ENCODE assay signal across 8 cellular contexts in genomic region chr20:51801220-51801991, GRCh38. TPM values are rescaled to one million over a fixed set of nuclear protein-coding genes. Genes with fewer than 3 reads are reported as not detected.
DNase-seq lines count a peak whose midpoint lies in the region; ATAC-seq, FAIRE-seq and TF ChIP-seq lines count a peak whose summit lies in the region.

No MANE protein-coding gene starts in this region.

- H3K27me3 Mint-ChIP-seq in activated naive CD4-positive, alpha-beta T cell treated with anti-CD3 and anti-CD28 coated beads, Interleukin-2, amount 50 U/mL, for 24 hours = peaks cover 37% of the 10 kb centered on the region
- H3K27me3 Mint-ChIP-seq in central memory CD8-positive, alpha-beta T cell = peaks cover 77% of the 10 kb centered on the region

- no peak for DNase-seq in activated naive CD4-positive, alpha-beta T cell treated with anti-CD3 and anti-CD28 coated beads, Interleukin-2, amount 50 U/mL, for 16 hours
- no peak for DNase-seq in central memory CD8-positive, alpha-beta T cell (ENCODE audit: low spot score in 2 of 2)
- DNase-seq in lung (ENCODE audit: low spot score) (no peak), HCEC 1CT (no peak), SW480 (ENCODE audit: low spot score) (no peak), small intestine (no peak)

- H3K36me3 Mint-ChIP-seq in activated naive CD4-positive, alpha-beta T cell treated with anti-CD3 and anti-CD28 coated beads, Interleukin-2, amount 50 U/mL, for 24 hours = no peaks in the 10 kb centered on the region
- peaks cover 2% of the 10 kb centered on the region for H3K36me3 Mint-ChIP-seq in central memory CD8-positive, alpha-beta T cell (ENCODE audit: insufficient read depth)

- no peaks in the 10 kb centered on the region for H3K9me3 Mint-ChIP-seq in activated naive CD4-positive, alpha-beta T cell treated with anti-CD3 and anti-CD28 coated beads, Interleukin-2, amount 50 U/mL, for 24 hours
- H3K9me3 Mint-ChIP-seq in central memory CD8-positive, alpha-beta T cell = no peaks in the 10 kb centered on the region

- H3K9me3 ChIP-seq in lung (ENCODE audit: control insufficient read depth in 2 of 2, insufficient read depth in 1 of 2, low read length in 1 of 2) (no peaks in the 10 kb centered on the region), small intestine (ENCODE audit: control insufficient read depth, low read depth) (no peaks in the 10 kb centered on the region)

- H3K4me1 ChIP-seq in lung (ENCODE audit: control insufficient read depth in 2 of 2, insufficient read depth in 2 of 2, low read length in 2 of 2) (peaks cover 7 to 9% of the 10 kb centered on the region in 2 donors), small intestine (ENCODE audit: control insufficient read depth in 2 of 2, insufficient read depth in 1 of 2, low read depth in 1 of 2, low read length in 1 of 2) (peaks cover 2 to 3% of the 10 kb centered on the region in 2 donors)

- H3K4me1 Mint-ChIP-seq in activated naive CD4-positive, alpha-beta T cell treated with anti-CD3 and anti-CD28 coated beads, Interleukin-2, amount 50 U/mL, for 24 hours = peaks cover 12% of the 10 kb centered on the region
- H3K4me1 Mint-ChIP-seq in central memory CD8-positive, alpha-beta T cell = peaks cover 5% of the 10 kb centered on the region

- no peaks in the 10 kb centered on the region for H3K27me3 ChIP-seq in lung (ENCODE audit: control insufficient read depth, insufficient read depth)
- peaks cover 0 to 6% of the 10 kb centered on the region in 2 donors for H3K27me3 ChIP-seq in small intestine (ENCODE audit: control insufficient read depth in 2 of 2, insufficient read depth in 2 of 2, low read length in 2 of 2)

- FAIRE-seq in small intestine (lab: Jason Lieb, UNC) = no peak

- H3K27ac Mint-ChIP-seq in activated naive CD4-positive, alpha-beta T cell treated with anti-CD3 and anti-CD28 coated beads, Interleukin-2, amount 50 U/mL, for 24 hours = no peak overlapping the region
- H3K27ac Mint-ChIP-seq in central memory CD8-positive, alpha-beta T cell (ENCODE audit: low read depth) = no peak overlapping the region

- ATAC-seq in central memory CD8-positive, alpha-beta T cell (replicated peaks; ENCODE audit: extremely low read depth, poor library complexity, severe bottlenecking) = no peak
- no peak for ATAC-seq in lung (ENCODE audit: insufficient read depth, low FRiP score)
- ATAC-seq in GM18520 (IDR thresholded peaks at IDR 0.05; ENCODE audit: unreplicated experiment) = no peak

- WGBS in lung, 2 donors = 1 to 2% methylated on average over 51 to 53 of the region's 53 CpGs
- WGBS in small intestine, 3 donors = 1% methylated on average over 39 to 53 of the region's 53 CpGs

- peak overlapping the region; percentile 76 for H3K4me3 Mint-ChIP-seq in activated naive CD4-positive, alpha-beta T cell treated with anti-CD3 and anti-CD28 coated beads, Interleukin-2, amount 50 U/mL, for 24 hours
- H3K4me3 Mint-ChIP-seq in central memory CD8-positive, alpha-beta T cell = peak overlapping the region; percentile 75

- H3K27ac ChIP-seq in lung (ENCODE audit: low read depth in 1 of 2, low read length in 1 of 2) (no peak overlapping the region), small intestine (ENCODE audit: low read depth in 1 of 2, low read length in 1 of 2) (no peak overlapping the region)

- H3K4me3 ChIP-seq in lung (peak overlapping the region; percentile 22), small intestine (ENCODE audit: low read depth in 1 of 2, low read length in 2 of 2) (peak overlapping the region in 1 of 2 donors; percentile 36)

- no peak for TF ChIP-seq CTCF in lung (IDR thresholded peaks at IDR 0.05; ENCODE audit: control extremely low read depth, extremely low read depth)

- H3K36me3 ChIP-seq in lung (ENCODE audit: control insufficient read depth in 2 of 2, insufficient read depth in 2 of 2, low read length in 2 of 2) (no peaks in the 10 kb centered on the region), small intestine (ENCODE audit: control insufficient read depth in 2 of 2, insufficient read depth in 2 of 2, low read length in 2 of 2) (no peaks in the 10 kb centered on the region)

RNA-seq across cellular contexts. Expression of gene SALL4, which starts 0.9 kb away (rescaled TPM):
- 1 to 10 TPM in 1 of 2 donors, under 1 TPM in 1; 0.74 to 3.8 TPM for total RNA-seq in lung
- under 1 TPM; 0.06 to 0.12 TPM for polyA plus RNA-seq in lung
- polyA plus RNA-seq in small intestine = under 1 TPM in 1 of 3 donors, not detected in 2; 0.06 TPM

RNA-seq across cellular contexts. Expression of gene ATP9A, which starts 33.2 kb away (rescaled TPM):
- 10 to 100 TPM; 21.9 to 43.6 TPM for total RNA-seq in lung
- 1 to 10 TPM; 3.3 to 7.9 TPM for polyA plus RNA-seq in lung
- 10 to 100 TPM in 1 of 3 donors, 1 to 10 TPM in 2; 4.1 to 15.3 (median 5.6) TPM for polyA plus RNA-seq in small intestine
